8 cellular contexts compared by ENCODE assay signal in genomic region chr7:23490357-23491131, GRCh38. TPM values are rescaled to one million over a fixed set of nuclear protein-coding genes. Genes with fewer than 3 reads are reported as not detected.
DNase-seq lines count a peak whose midpoint lies in the region; ATAC-seq and TF ChIP-seq lines count a peak whose summit lies in the region.

No MANE protein-coding gene starts in this region.

- peak; percentile 29 for TF ChIP-seq POLR2A in NB4 (IDR thresholded peaks at IDR 0.05; ENCODE audit: extremely low read depth, insufficient read length)

- no peaks in the 10 kb centered on the region for H3K27me3 ChIP-seq in mesendoderm (ENCODE audit: insufficient read depth, low read length, poor library complexity)

- no peak overlapping the region for H4K8ac ChIP-seq in mesendoderm (ENCODE audit: low read depth, low read length)

- no peak overlapping the region for H3K56ac ChIP-seq in mesendoderm (ENCODE audit: low read length)

- no peaks in the 10 kb centered on the region for H3K27me3 Mint-ChIP-seq in activated T-cell treated with anti-CD3 and anti-CD28 coated beads, Interleukin-2, amount 50 U/mL, for 24 hours

- peak; percentile 68 for ATAC-seq in GM21528 (IDR thresholded peaks at IDR 0.05; ENCODE audit: low FRiP score, unreplicated experiment)

- H2BK120ac ChIP-seq in mesendoderm (ENCODE audit: low read depth, low read length), result no peak overlapping the region

- no CpG with 5 or more reads among the region's 56 CpGs for WGBS in mesendoderm (ENCODE audit: extremely low coverage, insufficient coverage, low lambda C conversion rate)

- H3K9me3 Mint-ChIP-seq in activated T-cell treated with anti-CD3 and anti-CD28 coated beads, Interleukin-2, amount 50 U/mL, for 24 hours, result no peaks in the 10 kb centered on the region

- no peak overlapping the region for H4K5ac ChIP-seq in mesendoderm (ENCODE audit: low read length)

- H2BK15ac ChIP-seq in mesendoderm (replicated peaks; ENCODE audit: low read depth), result no peak overlapping the region

- peak overlapping the region; percentile 89 for H3K27ac Mint-ChIP-seq in activated T-cell treated with anti-CD3 and anti-CD28 coated beads, Interleukin-2, amount 50 U/mL, for 24 hours

- peaks cover 14% of the 10 kb centered on the region for H3K36me3 Mint-ChIP-seq in activated T-cell treated with anti-CD3 and anti-CD28 coated beads, Interleukin-2, amount 50 U/mL, for 24 hours (ENCODE audit: low read depth)

- H3K23ac ChIP-seq in mesendoderm (ENCODE audit: low read length), result no peak overlapping the region

- H3K79me1 ChIP-seq in mesendoderm (ENCODE audit: low read length), result no peaks in the 10 kb centered on the region

- H3K4me1 Mint-ChIP-seq in activated T-cell treated with anti-CD3 and anti-CD28 coated beads, Interleukin-2, amount 50 U/mL, for 24 hours (ENCODE audit: low read depth), result peaks cover 9% of the 10 kb centered on the region

- peak overlapping the region; percentile 69 for H3K4me3 ChIP-seq in NB4 (ENCODE audit: low read depth, low read length)
- H3K4me3 ChIP-seq in mesendoderm (ENCODE audit: low read length), result no peak overlapping the region

- H3K18ac ChIP-seq in mesendoderm (ENCODE audit: low read length), result no peak overlapping the region

- no peak overlapping the region for H3K4ac ChIP-seq in mesendoderm (ENCODE audit: low read depth, low read length)

- no peak for TF ChIP-seq CTCF in NB4 (IDR thresholded peaks at IDR 0.05; ENCODE audit: low read depth, low read length)

- H3K4me3 Mint-ChIP-seq in activated T-cell treated with anti-CD3 and anti-CD28 coated beads, Interleukin-2, amount 50 U/mL, for 24 hours, result peak overlapping the region; percentile 85

- no peaks in the 10 kb centered on the region for H3K36me3 ChIP-seq in mesendoderm (ENCODE audit: control insufficient read depth, insufficient read depth, low read length)

- DNase-seq in EH (ENCODE audit: low read depth) (peak; percentile 42), NB4 (ENCODE audit: low read depth) (peak; percentile 75), fibroblast of peridontal ligament (ENCODE audit: extremely low read depth) (peak; percentile 41), occipital lobe (lab: John Stamatoyannopoulos, UW) (peak; percentile 23), middle frontal gyrus (ENCODE audit: extremely low spot score, low spot score) (no peak), mesendoderm (no peak)
- DNase-seq in activated T-cell treated with anti-CD3 and anti-CD28 coated beads, Interleukin-2, amount 50 U/mL, for 24 hours, result peak; percentile 70

- H3K79me2 ChIP-seq in mesendoderm (ENCODE audit: control insufficient read depth, insufficient read depth, low read length), result no peaks in the 10 kb centered on the region

- peaks cover 2% of the 10 kb centered on the region for H3K4me1 ChIP-seq in mesendoderm (ENCODE audit: control insufficient read depth, low read depth, low read length)

- H2BK5ac ChIP-seq in mesendoderm (ENCODE audit: low read length), result no peak overlapping the region

- no peak overlapping the region for H2AK5ac ChIP-seq in mesendoderm (ENCODE audit: low read length)

- H3K27ac ChIP-seq in mesendoderm (ENCODE audit: low read depth, low read length), result no peak overlapping the region

- H3K4me2 ChIP-seq in mesendoderm (ENCODE audit: low read length), result no peak overlapping the region

- H3K9ac ChIP-seq in mesendoderm (ENCODE audit: low read length), result no peak overlapping the region

RNA-seq across cellular contexts. Expression of gene IGF2BP3, which starts 20.3 kb away (rescaled TPM):
- total RNA-seq in occipital lobe, result 84.1 TPM
- 53.9 TPM for polyA plus RNA-seq in mesendoderm (2013, experiment 1 of 2)
- 54.3 TPM for polyA plus RNA-seq in mesendoderm (2013, experiment 2 of 2)

RNA-seq across cellular contexts. Expression of gene TRA2A, which starts 41.2 kb away (rescaled TPM):
- 68.0 TPM for total RNA-seq in occipital lobe
- polyA plus RNA-seq in mesendoderm (2013, experiment 1 of 2), result 100 TPM
- 100.0 TPM for polyA plus RNA-seq in mesendoderm (2013, experiment 2 of 2)

Comparison
In these comparisons a context has a peak if more than half of its experiments do, and no peak if none do; other contexts are left out.
1. DNase-seq: peak in EH (single experiment), NB4 (single experiment), activated T-cell treated with anti-CD3 and anti-CD28 coated beads, Interleukin-2, amount 50 U/mL, for 24 hours (single experiment), fibroblast of peridontal ligament (single experiment) and occipital lobe (single experiment); none in middle frontal gyrus (single experiment) and mesendoderm (single experiment).